8 cellular contexts compared by ENCODE assay signal in genomic region chr16:424033-424622, GRCh38. TPM values are rescaled to one million over a fixed set of nuclear protein-coding genes. Genes with fewer than 3 reads are reported as not detected.
A peak's percentile ranks its signal among the peaks of the same experiment; 100 is the strongest.
DNase-seq lines count a peak whose midpoint lies in the region; ATAC-seq, FAIRE-seq and TF ChIP-seq lines count a peak whose summit lies in the region.

No MANE protein-coding gene starts in this region.

- no peaks in the 10 kb centered on the region for H3K9me3 ChIP-seq in BE2C

- no peak for TF ChIP-seq CTCF in BE2C (IDR thresholded peaks at IDR 0.05; ENCODE audit: low read depth, low read length)

- FAIRE-seq in HTR-8/SVneo (lab: Jason Lieb, UNC) = peak; percentile 69

- no peaks in the 10 kb centered on the region for H3K36me3 ChIP-seq in BE2C

- no peak for ATAC-seq in HG02623 (IDR thresholded peaks at IDR 0.05; ENCODE audit: unreplicated experiment)

- peak overlapping the region; percentile 68 for H3K4me3 Mint-ChIP-seq in activated naive CD8-positive, alpha-beta T cell treated with anti-CD3 and anti-CD28 coated beads for 36 hours

- peak overlapping the region; percentile 70 for H3K4me3 ChIP-seq in BE2C (ENCODE audit: low read depth, low read length)

- peaks cover 7% of the 10 kb centered on the region for H3K27me3 Mint-ChIP-seq in activated naive CD8-positive, alpha-beta T cell treated with anti-CD3 and anti-CD28 coated beads for 36 hours

- H3K4me1 Mint-ChIP-seq in activated naive CD8-positive, alpha-beta T cell treated with anti-CD3 and anti-CD28 coated beads for 36 hours = peaks cover 25% of the 10 kb centered on the region

- H3K4me1 ChIP-seq in BE2C = peaks cover 7% of the 10 kb centered on the region

- H3K36me3 Mint-ChIP-seq in activated naive CD8-positive, alpha-beta T cell treated with anti-CD3 and anti-CD28 coated beads for 36 hours = peaks cover 8% of the 10 kb centered on the region

- no peaks in the 10 kb centered on the region for H3K9me3 Mint-ChIP-seq in activated naive CD8-positive, alpha-beta T cell treated with anti-CD3 and anti-CD28 coated beads for 36 hours

- DNase-seq in BE2C (peak; percentile 48), HTR-8/SVneo (ENCODE audit: insufficient read length, low spot score) (peak; percentile 89), head of caudate nucleus (peak in 41 of 42 donors; percentile 18 to 86 (median 59)), pons (ENCODE audit: low spot score) (peak; percentile 63)
- no peak for DNase-seq in activated naive CD8-positive, alpha-beta T cell treated with anti-CD3 and anti-CD28 coated beads for 36 hours
- no peak for DNase-seq in activated CD4-positive, CD25-positive, alpha-beta regulatory T cell (lab: John Stamatoyannopoulos, UW)
- no peak for DNase-seq in activated CD8-positive, alpha-beta memory T cell treated with anti-CD3 and anti-CD28 coated beads, Interleukin-2, amount 50 U/mL, for 4 hours

- H3K27ac Mint-ChIP-seq in activated naive CD8-positive, alpha-beta T cell treated with anti-CD3 and anti-CD28 coated beads for 36 hours = no peak overlapping the region

- peaks cover 4% of the 10 kb centered on the region for H3K27me3 ChIP-seq in BE2C

- intact Hi-C loops in head of caudate nucleus (cut with DNase I) = loop anchor here (10.0 kb wide), 1 partner anchor 101 kb away; the partner anchor contains the start of gene CAPN15

RNA-seq across cellular contexts. Expression of gene RAB11FIP3, which starts 1.3 kb away (rescaled TPM):
- polyA plus RNA-seq in BE2C (2012; ENCODE audit: insufficient read depth, insufficient read length, low read depth) = 25.3 TPM
- total RNA-seq in activated naive CD8-positive, alpha-beta T cell treated with anti-CD3 and anti-CD28 coated beads for 36 hours = 10 to 100 TPM; 16.9 to 17.4 TPM

RNA-seq across cellular contexts. Expression of gene DECR2, which starts 22.4 kb away (rescaled TPM):
- 11.6 TPM for polyA plus RNA-seq in BE2C (2012; ENCODE audit: insufficient read depth, insufficient read length, low read depth)
- total RNA-seq in activated naive CD8-positive, alpha-beta T cell treated with anti-CD3 and anti-CD28 coated beads for 36 hours = 1 to 10 TPM; 7.0 to 8.2 TPM

RNA-seq across cellular contexts. Expression of gene NME4, which starts 27.1 kb away (rescaled TPM):
- 507 TPM for polyA plus RNA-seq in BE2C (2012; ENCODE audit: insufficient read depth, insufficient read length, low read depth)
- total RNA-seq in activated naive CD8-positive, alpha-beta T cell treated with anti-CD3 and anti-CD28 coated beads for 36 hours = 10 to 100 TPM; 15.6 to 17.3 TPM

RNA-seq across cellular contexts. Expression of gene PGAP6, which starts 42.4 kb away (rescaled TPM):
- 137 TPM for polyA plus RNA-seq in BE2C (2012; ENCODE audit: insufficient read depth, insufficient read length, low read depth)
- total RNA-seq in activated naive CD8-positive, alpha-beta T cell treated with anti-CD3 and anti-CD28 coated beads for 36 hours = 10 to 100 TPM; 22.8 to 24.1 TPM

RNA-seq across cellular contexts. Expression of gene MRPL28, which starts 53.8 kb away (rescaled TPM):
- 231 TPM for polyA plus RNA-seq in BE2C (2012; ENCODE audit: insufficient read depth, insufficient read length, low read depth)
- total RNA-seq in activated naive CD8-positive, alpha-beta T cell treated with anti-CD3 and anti-CD28 coated beads for 36 hours = 10 to 100 TPM; 89.3 to 94.8 TPM

Comparison
In these comparisons a context has a peak if more than half of its experiments do, and no peak if none do; other contexts are left out.
1. DNase-seq: peak in BE2C (single experiment), HTR-8/SVneo (single experiment), head of caudate nucleus (41 of 42) and pons (single experiment); none in activated naive CD8-positive, alpha-beta T cell treated with anti-CD3 and anti-CD28 coated beads for 36 hours (single experiment), activated CD4-positive, CD25-positive, alpha-beta regulatory T cell (0 of 4) and activated CD8-positive, alpha-beta memory T cell treated with anti-CD3 and anti-CD28 coated beads, Interleukin-2, amount 50 U/mL, for 4 hours (single experiment).